ENCODE assay signal across 9 cellular contexts in genomic region chr4:174538123-174538875, GRCh38. TPM values are rescaled to one million over a fixed set of nuclear protein-coding genes. Genes with fewer than 3 reads are reported as not detected.
A peak's percentile ranks its signal among the peaks of the same experiment; 100 is the strongest.
DNase-seq lines count a peak whose midpoint lies in the region; ATAC-seq and TF ChIP-seq lines count a peak whose summit lies in the region.
"Had no signal": no experiment of that assay in that cellular context is flagged by ENCODE, and none has a peak within 500 bp of the region (broad histone marks: within the 10 kb centered on the region; RNA-seq: fewer than 3 reads in every experiment).

No MANE protein-coding gene starts in this region.

- no peak for TF ChIP-seq CTCF in WTC11 (IDR thresholded peaks at IDR 0.05)

- no CpG with 5 or more reads among the region's 4 CpGs for whole genome bisulfite sequencing in trophoblast cell (ENCODE audit: extremely low coverage, insufficient coverage, insufficient read length)

- H3K79me1 ChIP-seq in trophoblast cell (ENCODE audit: low read length), result peaks cover 18% of the 10 kb centered on the region

- no peaks in the 10 kb centered on the region for H3K27me3 ChIP-seq in trophoblast cell (ENCODE audit: insufficient read depth, low read length)

- H2AK5ac ChIP-seq in trophoblast cell (ENCODE audit: low read length), result no peak overlapping the region

- peak; percentile 97 for ATAC-seq in HG02623 (IDR thresholded peaks at IDR 0.05; ENCODE audit: unreplicated experiment)
- ATAC-seq in WTC11, result no peak

- peak overlapping the region; percentile 59 for H4K91ac ChIP-seq in trophoblast cell (ENCODE audit: low read depth, low read length)

- H3K27me3 Mint-ChIP-seq in WTC11 (ENCODE audit: low read depth), result no peaks in the 10 kb centered on the region; the same call in 1 of the 2 replicates

- H2BK12ac ChIP-seq in trophoblast cell (ENCODE audit: low read length), result peak overlapping the region; percentile 37

- no peak overlapping the region for H3K4me3 ChIP-seq in trophoblast cell (ENCODE audit: low read depth, low read length)
- H3K4me3 ChIP-seq: lung had no signal

- H3K27ac ChIP-seq in trophoblast cell (ENCODE audit: low read depth, low read length), result peak overlapping the region; percentile 80

- no peaks in the 10 kb centered on the region for H3K9me3 ChIP-seq in trophoblast cell (ENCODE audit: insufficient read depth, low read depth, low read length)

- no peak overlapping the region for H3K9ac ChIP-seq in trophoblast cell (ENCODE audit: low read length)

- no peak overlapping the region for H3K4me2 ChIP-seq in trophoblast cell (ENCODE audit: low read length)

- no peaks in the 10 kb centered on the region for H3K4me1 Mint-ChIP-seq in WTC11

- H3K4ac ChIP-seq in trophoblast cell (ENCODE audit: low read depth, low read length), result peak overlapping the region; percentile 3

- POLR2A ChIA-PET in WTC11 (lab: Charles Lee), result no interaction called here

- H3K36me3 Mint-ChIP-seq in WTC11, result no peaks in the 10 kb centered on the region

- H3K27ac Mint-ChIP-seq in WTC11, result no peak overlapping the region

- H3K9me3 Mint-ChIP-seq in WTC11, result 0 out of 2 replicates have a peak, but pooled peaks cover 3% of the 10 kb centered on the region

- no peak overlapping the region for H4K12ac ChIP-seq in trophoblast cell (ENCODE audit: low read depth, low read length)

- H3K4me3 Mint-ChIP-seq in WTC11, result no peak overlapping the region

- no peak overlapping the region for H3K18ac ChIP-seq in trophoblast cell (ENCODE audit: low read length)

- peak overlapping the region; percentile 51 for H4K8ac ChIP-seq in trophoblast cell (ENCODE audit: low read depth, low read length)

- H2BK5ac ChIP-seq in trophoblast cell (ENCODE audit: low read depth, low read length, poor library complexity), result peak overlapping the region; percentile 79

- no peak overlapping the region for H3K14ac ChIP-seq in trophoblast cell (ENCODE audit: low read length)

- no peaks in the 10 kb centered on the region for H3K79me2 ChIP-seq in trophoblast cell (ENCODE audit: control insufficient read depth, insufficient read depth, low read length, poor library complexity)

- H2AFZ ChIP-seq in trophoblast cell (ENCODE audit: insufficient read depth, low read length, poor library complexity), result no peak overlapping the region

- H2BK120ac ChIP-seq in trophoblast cell (ENCODE audit: insufficient read depth, low read length, poor library complexity), result peak overlapping the region; percentile 81

- no peak overlapping the region for H3K23ac ChIP-seq in trophoblast cell (ENCODE audit: low read length)

- peaks cover 7 to 17% of the 10 kb centered on the region in 2 experiments for H3K4me1 ChIP-seq in trophoblast cell (ENCODE audit: control insufficient read depth in 1 of 2, insufficient read depth in 2 of 2, low read length in 2 of 2)

- peak; percentile 29 for DNase-seq in NK-92 treated with Interleukin-12 subunit alpha and Interleukin-12 subunit beta, amount 100 ng/mL, for 24 hours (lab: John Stamatoyannopoulos, UW)
- DNase-seq in NK-92 (lab: John Stamatoyannopoulos, UW; ENCODE audit: unreplicated experiment) (no peak), LHCN-M2 (ENCODE audit: low read depth) (peak; percentile 7), trophoblast cell (peak; percentile 77 to 94), SK-N-DZ (ENCODE audit: low spot score) (no peak), WTC11 (ENCODE audit: low spot score) (no peak)
- DNase-seq in stimulated activated CD4-positive, alpha-beta T cell treated with anti-CD3 and anti-CD28 coated beads, Interleukin-12 subunit alpha, Interleukin-12 subunit beta, amount 100 ng/mL, for 4 hours, result no peak

- no peaks in the 10 kb centered on the region for H3K36me3 ChIP-seq in trophoblast cell (ENCODE audit: control insufficient read depth in 1 of 2, insufficient read depth in 2 of 2, low read length in 2 of 2)

- CTCF ChIA-PET in WTC11 (lab: Charles Lee), result no interaction called here

TF ChIP-seq in WTC11, 78 proteins besides CTCF, POLR2A, EP300 and RAD21:
- TF ChIP-seq, protein P1, sequence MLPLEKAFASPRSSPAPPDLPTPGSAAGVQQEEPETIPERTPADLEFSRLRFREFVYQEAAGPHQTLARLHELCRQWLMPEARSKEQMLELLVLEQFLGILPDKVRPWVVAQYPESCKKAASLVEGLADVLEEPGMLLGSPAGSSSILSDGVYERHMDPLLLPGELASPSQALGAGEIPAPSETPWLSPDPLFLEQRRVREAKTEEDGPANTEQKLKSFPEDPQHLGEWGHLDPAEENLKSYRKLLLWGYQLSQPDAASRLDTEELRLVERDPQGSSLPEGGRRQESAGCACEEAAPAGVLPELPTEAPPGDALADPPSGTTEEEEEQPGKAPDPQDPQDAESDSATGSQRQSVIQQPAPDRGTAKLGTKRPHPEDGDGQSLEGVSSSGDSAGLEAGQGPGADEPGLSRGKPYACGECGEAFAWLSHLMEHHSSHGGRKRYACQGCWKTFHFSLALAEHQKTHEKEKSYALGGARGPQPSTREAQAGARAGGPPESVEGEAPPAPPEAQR (CRISPR knock-in tag; IDR thresholded peaks at IDR 0.05), result no peak
- TF ChIP-seq FOXK1 (CRISPR knock-in tag; IDR thresholded peaks at IDR 0.05), result no peak
- no peak for TF ChIP-seq ATF3 (CRISPR knock-in tag; conservative IDR thresholded peaks at IDR 0.05)
- no peak for TF ChIP-seq ZMAT4 (CRISPR knock-in tag; IDR thresholded peaks at IDR 0.05)
- TF ChIP-seq STAT6 (CRISPR knock-in tag; conservative IDR thresholded peaks at IDR 0.05; ENCODE audit: low read depth), result no peak
- no peak for TF ChIP-seq ZNF416 (CRISPR knock-in tag; IDR thresholded peaks at IDR 0.05)
- no peak for TF ChIP-seq ZNF317 (CRISPR knock-in tag; IDR thresholded peaks at IDR 0.05; ENCODE audit: borderline replicate concordance, low read depth)
- TF ChIP-seq NR1H2 (CRISPR knock-in tag; IDR thresholded peaks at IDR 0.05), result no peak
- no peak for TF ChIP-seq NFYB (CRISPR knock-in tag; conservative IDR thresholded peaks at IDR 0.05; ENCODE audit: low read depth)
- no peak for TF ChIP-seq ZNF423 (CRISPR knock-in tag; IDR thresholded peaks at IDR 0.05)
- no peak for TF ChIP-seq ELF4 (CRISPR knock-in tag; IDR thresholded peaks at IDR 0.05; ENCODE audit: low read depth)
- TF ChIP-seq, protein P2, sequence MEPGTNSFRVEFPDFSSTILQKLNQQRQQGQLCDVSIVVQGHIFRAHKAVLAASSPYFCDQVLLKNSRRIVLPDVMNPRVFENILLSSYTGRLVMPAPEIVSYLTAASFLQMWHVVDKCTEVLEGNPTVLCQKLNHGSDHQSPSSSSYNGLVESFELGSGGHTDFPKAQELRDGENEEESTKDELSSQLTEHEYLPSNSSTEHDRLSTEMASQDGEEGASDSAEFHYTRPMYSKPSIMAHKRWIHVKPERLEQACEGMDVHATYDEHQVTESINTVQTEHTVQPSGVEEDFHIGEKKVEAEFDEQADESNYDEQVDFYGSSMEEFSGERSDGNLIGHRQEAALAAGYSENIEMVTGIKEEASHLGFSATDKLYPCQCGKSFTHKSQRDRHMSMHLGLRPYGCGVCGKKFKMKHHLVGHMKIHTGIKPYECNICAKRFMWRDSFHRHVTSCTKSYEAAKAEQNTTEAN (CRISPR knock-in tag; IDR thresholded peaks at IDR 0.05), result no peak
- TF ChIP-seq CREB1 (CRISPR knock-in tag; IDR thresholded peaks at IDR 0.05), result no peak
- no peak for TF ChIP-seq IRF2 (CRISPR knock-in tag; IDR thresholded peaks at IDR 0.05; ENCODE audit: borderline replicate concordance, low read depth)
- TF ChIP-seq TEAD1 (CRISPR knock-in tag; IDR thresholded peaks at IDR 0.05), result no peak
TF ChIP-seq in WTC11: peak in this region for 0.

RNA-seq across cellular contexts. Expression of gene HPGD, which starts 16.0 kb away (rescaled TPM):
- total RNA-seq in LHCN-M2 (2014; rRNA removed) (not detected in 2 replicates), WTC11 (2021) (0.55 to 3.6 TPM (median 0.94 TPM) in 3 replicates)
- not detected for polyA plus RNA-seq in LHCN-M2 (2012)
- polyA plus RNA-seq in trophoblast cell (2013), result 144 and 154 TPM in 2 replicates
- not detected in 2 replicates for polyA plus RNA-seq in SK-N-DZ (2014; cell fraction: cytosol; rRNA removed)
- not detected in 2 replicates for polyA plus RNA-seq in SK-N-DZ (2014; cell fraction: nucleus; rRNA removed)

Comparison
In these comparisons a context has a peak if more than half of its experiments do, and no peak if none do; other contexts are left out.
1. DNase-seq: peak in NK-92 treated with Interleukin-12 subunit alpha and Interleukin-12 subunit beta, amount 100 ng/mL, for 24 hours (single experiment), LHCN-M2 (single experiment) and trophoblast cell (2 of 2); none in NK-92 (single experiment), SK-N-DZ (single experiment), stimulated activated CD4-positive, alpha-beta T cell treated with anti-CD3 and anti-CD28 coated beads, Interleukin-12 subunit alpha, Interleukin-12 subunit beta, amount 100 ng/mL, for 4 hours (single experiment) and WTC11 (single experiment).